ENCODE assay signal across 13 cellular contexts in genomic region chr15:69489101-69489571, GRCh38. TPM values are rescaled to one million over a fixed set of nuclear protein-coding genes. Genes with fewer than 3 reads are reported as not detected.
DNase-seq lines count a peak whose midpoint lies in the region; ATAC-seq lines count a peak whose summit lies in the region.
"Had no signal": no experiment of that assay in that cellular context is flagged by ENCODE, and none has a peak within 500 bp of the region (broad histone marks: within the 10 kb centered on the region; RNA-seq: fewer than 3 reads in every experiment).

No MANE protein-coding gene starts in this region.

- H3K27ac ChIP-seq in aorta (ENCODE audit: low read depth in 1 of 2, low read length in 2 of 2), result no peak overlapping the region
- H3K27ac ChIP-seq: thoracic aorta had no signal

- H3K4me1 ChIP-seq in aorta (ENCODE audit: control insufficient read depth in 1 of 2, insufficient read depth in 2 of 2, low read length in 2 of 2), result no peaks in the 10 kb centered on the region

- no peak overlapping the region for H3K4me3 ChIP-seq in aorta (ENCODE audit: low read length in 2 of 2)
- H3K4me3 ChIP-seq: thoracic aorta had no signal

- no peak overlapping the region for H3K27ac Mint-ChIP-seq in stimulated activated naive CD8-positive, alpha-beta T cell treated with anti-CD3 and anti-CD28 coated beads, Interleukin-15, amount 100 ng/mL, for 72 hours

- no peak for DNase-seq in stimulated activated naive CD8-positive, alpha-beta T cell treated with anti-CD3 and anti-CD28 coated beads, Interleukin-15, Interleukin-2, amounts not matched to agents 100 U/mL and 50 U/mL, for 24 hours
- no peak for DNase-seq in stimulated activated naive CD8-positive, alpha-beta T cell treated with anti-CD3 and anti-CD28 coated beads, Interleukin-15, amount 100 ng/mL, for 72 hours
- DNase-seq in fibroblast of gingiva (ENCODE audit: low read depth), result peak; percentile 31
- DNase-seq in midbrain (lab: John Stamatoyannopoulos, UW), result peak; percentile 58
- DNase-seq in aorta, result no peak
- no peak for DNase-seq in NCI-H2196 treated with DMSO at 0.1 percent for 48 hours (lab: John Stamatoyannopoulos, UW; ENCODE audit: unreplicated experiment)
- DNase-seq: activated gamma-delta T cell; DMS 273 treated with DMSO at 0.1 percent for 48 hours; NCI-H510A; stimulated activated CD4-positive, alpha-beta T cell treated with anti-CD3 and anti-CD28 coated beads, Interleukin-15, amount 100 ng/mL, for 24 hours had no signal

- H3K27me3 Mint-ChIP-seq in stimulated activated naive CD8-positive, alpha-beta T cell treated with anti-CD3 and anti-CD28 coated beads, Interleukin-15, amount 100 ng/mL, for 72 hours, result peaks cover 13% of the 10 kb centered on the region

- ATAC-seq in stimulated activated naive CD8-positive, alpha-beta T cell treated with anti-CD3 and anti-CD28 coated beads, Interleukin-15, Interleukin-2, amounts not matched to agents 100 U/mL and 50 U/mL, for 24 hours, result peak; percentile 14
- ATAC-seq in stimulated activated naive CD8-positive, alpha-beta T cell treated with anti-CD3 and anti-CD28 coated beads, Interleukin-15, amount 100 ng/mL, for 72 hours, result no peak
- ATAC-seq in aorta (ENCODE audit: low FRiP score) (no peak), GM18517 (IDR thresholded peaks at IDR 0.05; ENCODE audit: unreplicated experiment) (no peak), GM19351 (IDR thresholded peaks at IDR 0.05; ENCODE audit: unreplicated experiment) (no peak)

- no peak overlapping the region for H3K4me3 Mint-ChIP-seq in stimulated activated naive CD8-positive, alpha-beta T cell treated with anti-CD3 and anti-CD28 coated beads, Interleukin-15, amount 100 ng/mL, for 72 hours

- no peaks in the 10 kb centered on the region for H3K9me3 Mint-ChIP-seq in stimulated activated naive CD8-positive, alpha-beta T cell treated with anti-CD3 and anti-CD28 coated beads, Interleukin-15, amount 100 ng/mL, for 72 hours

- no peaks in the 10 kb centered on the region for H3K36me3 ChIP-seq in aorta (ENCODE audit: control insufficient read depth in 1 of 2, insufficient read depth in 2 of 2, low read length in 1 of 2)
- H3K36me3 ChIP-seq: thoracic aorta had no signal

- WGBS in aorta, 2 donors, result 54 to 63% methylated on average over 3 of the region's 3 CpGs

- peaks cover 2% of the 10 kb centered on the region for H3K9me3 ChIP-seq in aorta (ENCODE audit: control insufficient read depth, low read length)
- H3K9me3 ChIP-seq: thoracic aorta had no signal

- no peaks in the 10 kb centered on the region for H3K4me1 Mint-ChIP-seq in stimulated activated naive CD8-positive, alpha-beta T cell treated with anti-CD3 and anti-CD28 coated beads, Interleukin-15, amount 100 ng/mL, for 72 hours

- H3K27me3 ChIP-seq in aorta (ENCODE audit: control insufficient read depth in 1 of 2, insufficient read depth in 2 of 2, low read length in 1 of 2), result no peaks in the 10 kb centered on the region

- intact Hi-C loops in aorta (cut with DNase I), result no loop called here

RNA-seq across cellular contexts. Expression of gene RPLP1, which starts 36.5 kb away (rescaled TPM):
- total RNA-seq in aorta, result 1,000 to 10,000 TPM; 1,445 to 1,646 TPM
- 1,000 to 10,000 TPM; 2,598 to 3,346 TPM for polyA plus RNA-seq in aorta

Comparison
In these comparisons a context has a peak if more than half of its experiments do, and no peak if none do; other contexts are left out.
1. DNase-seq: peak in fibroblast of gingiva (single experiment) and midbrain (single experiment); none in stimulated activated naive CD8-positive, alpha-beta T cell treated with anti-CD3 and anti-CD28 coated beads, Interleukin-15, Interleukin-2, amounts not matched to agents 100 U/mL and 50 U/mL, for 24 hours (single experiment), stimulated activated naive CD8-positive, alpha-beta T cell treated with anti-CD3 and anti-CD28 coated beads, Interleukin-15, amount 100 ng/mL, for 72 hours (0 of 2), aorta (0 of 2) and NCI-H2196 treated with DMSO at 0.1 percent for 48 hours (single experiment).